Comparison of ENCODE assay signal across 17 cellular contexts in the genomic region with DNA sequence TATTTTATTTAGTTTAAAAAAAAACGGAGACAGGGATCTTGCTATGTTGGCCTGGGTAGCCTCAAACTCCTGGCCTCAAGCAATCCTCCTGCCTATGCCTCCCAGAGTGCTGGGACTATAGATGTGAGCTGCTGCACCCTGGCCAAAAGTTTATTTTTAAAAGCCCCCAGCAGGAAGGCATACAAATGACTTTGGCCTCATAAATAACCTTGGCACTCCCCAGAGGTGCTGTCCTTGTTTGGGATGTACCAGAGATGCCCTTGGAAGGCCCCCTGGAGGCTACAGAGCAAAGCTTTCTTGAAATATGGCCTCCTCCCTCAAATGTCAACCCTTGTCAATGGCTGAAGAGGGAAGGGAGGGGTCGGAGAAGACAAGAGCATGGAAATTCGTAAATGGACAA. TPM values are rescaled to one million over a fixed set of nuclear protein-coding genes. Genes with fewer than 3 reads are reported as not detected.
DNase-seq lines count a peak whose midpoint lies in the region; ATAC-seq and TF ChIP-seq lines count a peak whose summit lies in the region.
"Had no signal": no experiment of that assay in that cellular context is flagged by ENCODE, and none has a peak within 500 bp of the region (broad histone marks: within the 10 kb centered on the region; RNA-seq: fewer than 3 reads in every experiment).

No MANE protein-coding gene starts in this region.

- WGBS in thyroid gland, 2 donors: 92 to 98% methylated on average over 3 of the region's 3 CpGs

- H3K4me3 ChIP-seq in NB4 (ENCODE audit: low read depth, low read length) (no peak overlapping the region), thyroid gland (replicated peaks in 1 of 3) (no peak overlapping the region), breast epithelium (no peak overlapping the region)
- H3K4me3 ChIP-seq: Peyer's patch had no signal

- H3K36me3 ChIP-seq in thyroid gland (no peaks in the 10 kb centered on the region), breast epithelium (no peaks in the 10 kb centered on the region)
- H3K36me3 ChIP-seq: Peyer's patch had no signal

- intact Hi-C loops in left ventricle myocardium superior (cut with micrococcal nuclease) (loop anchor here (10.0 kb wide), 1 partner anchor 141 kb away; no protein-coding TSS in a partner anchor), left cardiac atrium (cut with DNase I) (loop anchor here in 1 of 2 donors (10.0 kb wide), 1 partner anchor 71 kb away; no protein-coding TSS in a partner anchor), thyroid gland (cut with DNase I) (no loop called here), breast epithelium (cut with DNase I; ENCODE audit: low total_unique reads) (no loop called here)

- ATAC-seq in left ventricle myocardium superior: peak; percentile 68
- no peak for ATAC-seq in left cardiac atrium
- no peak for ATAC-seq in GM21360 (IDR thresholded peaks at IDR 0.05; ENCODE audit: unreplicated experiment)
- ATAC-seq: CD8-positive, alpha-beta T cell had no signal

- peak overlapping the region; percentile 98 to 100 (median 99) for H3K27ac ChIP-seq in thyroid gland
- no peak overlapping the region for H3K27ac ChIP-seq in breast epithelium
- H3K27ac ChIP-seq: Peyer's patch had no signal

- no peak for TF ChIP-seq POLR2A in NB4 (IDR thresholded peaks at IDR 0.05; ENCODE audit: extremely low read depth, insufficient read length)
- TF ChIP-seq POLR2A in thyroid gland (IDR thresholded peaks at IDR 0.05): no peak
- no peak for TF ChIP-seq POLR2A in breast epithelium (IDR thresholded peaks at IDR 0.05)

- H3K4me1 ChIP-seq in thyroid gland: peaks cover 38 to 41% of the 10 kb centered on the region in 2 donors
- no peaks in the 10 kb centered on the region for H3K4me1 ChIP-seq in breast epithelium

- no peaks in the 10 kb centered on the region for H3K9me3 ChIP-seq in thyroid gland
- no peaks in the 10 kb centered on the region for H3K9me3 ChIP-seq in breast epithelium
- H3K9me3 ChIP-seq: Peyer's patch had no signal

- TF ChIP-seq CTCF in NB4 (IDR thresholded peaks at IDR 0.05; ENCODE audit: low read depth, low read length) (peak; percentile 14), thyroid gland (IDR thresholded peaks at IDR 0.05) (no peak), breast epithelium (IDR thresholded peaks at IDR 0.05) (no peak)

- H3K27me3 ChIP-seq in thyroid gland: no peaks in the 10 kb centered on the region
- no peaks in the 10 kb centered on the region for H3K27me3 ChIP-seq in breast epithelium
- H3K27me3 ChIP-seq: Peyer's patch had no signal

- DNase-seq in left ventricle myocardium superior: no peak
- DNase-seq in left cardiac atrium: no peak
- peak; percentile 26 for DNase-seq in NB4 (ENCODE audit: low read depth)
- peak; percentile 2 for DNase-seq in epidermal melanocyte (ENCODE audit: insufficient read length, low spot score)
- no peak for DNase-seq in thyroid gland
- no peak for DNase-seq in breast epithelium (ENCODE audit: low spot score in 2 of 2)
- DNase-seq in NCI-H82 (lab: John Stamatoyannopoulos, UW): no peak
- DNase-seq: CD8-positive, alpha-beta T cell; NCI-H1048; NCI-H1694; NCI-H446 treated with DMSO at 0.1 percent for 48 hours; NCI-H748 treated with DMSO at 0.1 percent for 48 hours; Peyer's patch; SHP77 treated with DMSO at 0.1 percent for 48 hours had no signal

RNA-seq across cellular contexts. Expression of gene RTP3, which starts 14.0 kb away (rescaled TPM):
- total RNA-seq in left ventricle myocardium superior: not detected
- not detected for total RNA-seq in left cardiac atrium
- total RNA-seq in thyroid gland: not detected
- not detected for total RNA-seq in breast epithelium
- total RNA-seq: CD8-positive, alpha-beta T cell; LHCN-M2; Peyer's patch had no signal

RNA-seq across cellular contexts. Expression of gene LTF, which starts 19.1 kb away (rescaled TPM):
- total RNA-seq in left ventricle myocardium superior (3.7 TPM), left cardiac atrium (1 to 10 TPM; 2.9 to 3.1 TPM), thyroid gland (10 to 100 TPM in 3 of 4 donors, 1 to 10 TPM in 1; 6.3 to 48.6 (median 32.5) TPM), breast epithelium (100 to 1,000 TPM in 2 of 3 donors, 10 to 100 TPM in 1; 78.7 to 282 (median 190) TPM)
- total RNA-seq: CD8-positive, alpha-beta T cell; H4 had no signal

Comparison
In these comparisons a context has a peak if more than half of its experiments do, and no peak if none do; other contexts are left out.
1. DNase-seq: peak in NB4 (single experiment) and epidermal melanocyte (single experiment); none in left ventricle myocardium superior (single experiment), left cardiac atrium (single experiment), thyroid gland (0 of 2), breast epithelium (0 of 2) and NCI-H82 (single experiment).
2. H3K27ac ChIP-seq: peak in thyroid gland (3 of 3); none in breast epithelium (0 of 2).